ENCODE assay signal across 22 cellular contexts in the genomic region with DNA sequence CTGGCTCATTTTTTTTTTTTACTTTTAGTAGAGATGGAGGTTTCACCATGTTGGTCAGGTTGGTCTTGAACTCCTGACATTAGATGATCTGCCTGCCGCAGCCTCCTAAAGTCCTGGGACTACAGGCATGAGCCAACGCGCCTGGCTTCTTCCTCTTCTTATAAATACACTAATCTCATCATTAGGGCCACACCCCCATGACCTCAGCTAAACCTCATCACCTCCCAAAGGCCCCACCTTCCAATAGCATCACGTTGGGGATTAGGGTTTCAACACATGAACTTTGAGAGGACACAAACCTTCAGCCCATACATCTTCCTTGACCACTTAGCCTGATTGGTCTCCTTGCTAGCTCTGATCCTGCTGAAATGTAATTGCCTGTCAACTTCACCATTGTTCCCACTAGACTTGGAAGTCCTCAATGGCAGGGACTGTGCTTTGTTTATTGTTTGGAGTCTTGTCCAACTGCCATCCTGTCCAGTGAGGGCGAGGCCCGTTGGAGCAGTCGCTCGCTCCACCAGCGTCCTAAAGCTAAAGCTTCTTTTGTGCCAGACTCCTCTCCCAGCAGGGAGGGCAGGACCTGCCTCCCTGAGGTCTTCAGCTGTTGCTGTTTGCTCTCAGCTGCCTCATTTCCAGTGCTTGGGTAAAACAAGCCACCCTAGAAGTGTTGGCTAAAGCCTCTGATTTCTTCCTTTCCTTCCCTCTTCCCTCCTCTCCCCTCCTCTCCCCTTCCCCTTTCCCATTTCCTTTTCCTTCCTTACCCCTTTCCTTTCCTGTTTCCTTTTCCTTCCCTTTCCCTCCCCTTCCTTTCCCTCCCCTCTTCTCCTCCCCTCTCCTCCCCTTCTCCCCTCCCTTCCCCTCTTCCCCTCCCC.
A peak's percentile ranks its signal among the peaks of the same experiment; 100 is the strongest.
DNase-seq lines count a peak whose midpoint lies in the region; TF ChIP-seq lines count a peak whose summit lies in the region.
"Had no signal": no experiment of that assay in that cellular context is flagged by ENCODE, and none has a peak within 500 bp of the region (broad histone marks: within the 10 kb centered on the region; RNA-seq: fewer than 3 reads in every experiment).

No MANE protein-coding gene starts in this region.

- DNase-seq in anterior cingulate cortex (lab: John Stamatoyannopoulos, UW) (peak in 50 of 58 donors; percentile 4 to 89 (median 62)), hippocampal formation (lab: John Stamatoyannopoulos, UW) (peak; percentile 71 to 76), occipital lobe (lab: John Stamatoyannopoulos, UW) (peak; percentile 77), GF-D8 (lab: John Stamatoyannopoulos, UW) (no peak), SK-N-DZ (ENCODE audit: low spot score) (no peak), dedifferentiated amniotic fluid mesenchymal stem cell (ENCODE audit: extremely low spot score) (no peak), DMS79 (lab: John Stamatoyannopoulos, UW) (no peak)
- DNase-seq: activated CD4-positive, alpha-beta T cell treated with anti-CD3 and anti-CD28 coated beads for 1 hour; activated CD8-positive, alpha-beta T cell treated with anti-CD3 and anti-CD28 coated beads, Interleukin-2, amount 10 ng/mL, durations not matched to agents 7 days and 5 days; activated T-cell treated with anti-CD3 and anti-CD28 coated beads for 4 hours; AML-193; CD8-positive, alpha-beta T cell; NCI-H1105; NCI-H187 treated with DMSO at 0.1 percent for 48 hours; NCI-H526; psoas muscle; SK-N-SH; T-helper 17 cell; tibial artery had no signal

- H3K9me3 ChIP-seq in HEK293 (ENCODE audit: control insufficient read depth, insufficient read depth, low read depth, low read length), result no peaks in the 10 kb centered on the region
- H3K9me3 ChIP-seq: psoas muscle, SK-N-SH, tibial artery had no signal

- no peaks in the 10 kb centered on the region for H3K36me3 ChIP-seq in HEK293 (ENCODE audit: control insufficient read depth in 2 of 2, insufficient read depth in 1 of 2, low read length in 2 of 2)
- H3K36me3 ChIP-seq: tibial artery had no signal

- H3K4me1 ChIP-seq in HEK293 (ENCODE audit: control insufficient read depth, insufficient read depth, low read length), result no peaks in the 10 kb centered on the region
- H3K4me1 ChIP-seq: A549, psoas muscle, tibial artery had no signal

- no peak overlapping the region for H3K27ac ChIP-seq in HEK293 (ENCODE audit: extremely low read depth, low read depth, low read length)
- H3K27ac ChIP-seq: A549, psoas muscle, RWPE1, tibial artery had no signal

- POLR2A ChIA-PET in HEK293 (lab: Yijun Ruan, JAX), result no interaction called here

- no peak for TF ChIP-seq CTCF in HEK293 (tag by site-specific recombination; IDR thresholded peaks at IDR 0.05)

- CTCF ChIA-PET in HEK293 (lab: Yijun Ruan, JAX), result interaction anchor here (0.8 to 1.0 kb wide), 2 partner anchors 16 to 22 kb away, joined by 3 read pairs; no protein-coding TSS in a partner anchor

- no peak overlapping the region for H3K4me3 ChIP-seq in HEK293 (ENCODE audit: low read depth, low read length)
- H3K4me3 ChIP-seq: A549, psoas muscle, tibial artery had no signal

TF ChIP-seq in HEK293, 187 proteins besides CTCF, POLR2A, EP300 and RAD21 (continues in another document):
- TF ChIP-seq ZNF530 (tag by site-specific recombination; IDR thresholded peaks at IDR 0.05; ENCODE audit: low read depth) (no peak), PRDM1 (tag by site-specific recombination; IDR thresholded peaks at IDR 0.05) (0 out of 2 replicates have a peak, but pooled peaks have one; percentile 8), KLF9 (tag by site-specific recombination; IDR thresholded peaks at IDR 0.05; ENCODE audit: low read depth) (no peak), ZNF391 (tag by site-specific recombination; IDR thresholded peaks at IDR 0.05; ENCODE audit: borderline replicate concordance, low read depth) (no peak), KLF1 (tag by site-specific recombination; IDR thresholded peaks at IDR 0.05) (peak; percentile 50), ZNF558 (tag by site-specific recombination; IDR thresholded peaks at IDR 0.05) (no peak), ZNF146 (tag by site-specific recombination; IDR thresholded peaks at IDR 0.05) (no peak), SCRT1 (tag by site-specific recombination; IDR thresholded peaks at IDR 0.05; ENCODE audit: borderline replicate concordance) (no peak)
- TF ChIP-seq, protein P1, sequence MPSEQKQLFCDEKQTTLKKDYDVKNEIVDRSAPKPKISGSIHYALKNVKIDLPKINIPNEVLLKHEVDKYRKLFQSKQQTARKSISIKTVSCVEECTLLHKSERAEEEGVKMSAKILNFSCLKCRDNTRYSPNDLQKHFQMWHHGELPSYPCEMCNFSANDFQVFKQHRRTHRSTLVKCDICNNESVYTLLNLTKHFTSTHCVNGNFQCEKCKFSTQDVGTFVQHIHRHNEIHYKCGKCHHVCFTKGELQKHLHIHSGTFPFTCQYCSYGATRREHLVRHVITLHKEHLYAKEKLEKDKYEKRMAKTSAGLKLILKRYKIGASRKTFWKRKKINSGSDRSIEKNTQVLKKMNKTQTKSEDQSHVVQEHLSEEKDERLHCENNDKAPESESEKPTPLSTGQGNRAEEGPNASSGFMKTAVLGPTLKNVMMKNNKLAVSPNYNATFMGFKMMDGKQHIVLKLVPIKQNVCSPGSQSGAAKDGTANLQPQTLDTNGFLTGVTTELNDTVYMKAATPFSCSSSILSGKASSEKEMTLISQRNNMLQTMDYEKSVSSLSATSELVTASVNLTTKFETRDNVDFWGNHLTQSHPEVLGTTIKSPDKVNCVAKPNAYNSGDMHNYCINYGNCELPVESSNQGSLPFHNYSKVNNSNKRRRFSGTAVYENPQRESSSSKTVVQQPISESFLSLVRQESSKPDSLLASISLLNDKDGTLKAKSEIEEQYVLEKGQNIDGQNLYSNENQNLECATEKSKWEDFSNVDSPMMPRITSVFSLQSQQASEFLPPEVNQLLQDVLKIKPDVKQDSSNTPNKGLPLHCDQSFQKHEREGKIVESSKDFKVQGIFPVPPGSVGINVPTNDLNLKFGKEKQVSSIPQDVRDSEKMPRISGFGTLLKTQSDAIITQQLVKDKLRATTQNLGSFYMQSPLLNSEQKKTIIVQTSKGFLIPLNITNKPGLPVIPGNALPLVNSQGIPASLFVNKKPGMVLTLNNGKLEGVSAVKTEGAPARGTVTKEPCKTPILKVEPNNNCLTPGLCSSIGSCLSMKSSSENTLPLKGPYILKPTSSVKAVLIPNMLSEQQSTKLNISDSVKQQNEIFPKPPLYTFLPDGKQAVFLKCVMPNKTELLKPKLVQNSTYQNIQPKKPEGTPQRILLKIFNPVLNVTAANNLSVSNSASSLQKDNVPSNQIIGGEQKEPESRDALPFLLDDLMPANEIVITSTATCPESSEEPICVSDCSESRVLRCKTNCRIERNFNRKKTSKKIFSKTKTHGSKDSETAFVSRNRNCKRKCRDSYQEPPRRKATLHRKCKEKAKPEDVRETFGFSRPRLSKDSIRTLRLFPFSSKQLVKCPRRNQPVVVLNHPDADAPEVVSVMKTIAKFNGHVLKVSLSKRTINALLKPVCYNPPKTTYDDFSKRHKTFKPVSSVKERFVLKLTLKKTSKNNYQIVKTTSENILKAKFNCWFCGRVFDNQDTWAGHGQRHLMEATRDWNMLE (tag by site-specific recombination; conservative IDR thresholded peaks at IDR 0.05; ENCODE audit: low read depth), result no peak
- TF ChIP-seq, protein P2, sequence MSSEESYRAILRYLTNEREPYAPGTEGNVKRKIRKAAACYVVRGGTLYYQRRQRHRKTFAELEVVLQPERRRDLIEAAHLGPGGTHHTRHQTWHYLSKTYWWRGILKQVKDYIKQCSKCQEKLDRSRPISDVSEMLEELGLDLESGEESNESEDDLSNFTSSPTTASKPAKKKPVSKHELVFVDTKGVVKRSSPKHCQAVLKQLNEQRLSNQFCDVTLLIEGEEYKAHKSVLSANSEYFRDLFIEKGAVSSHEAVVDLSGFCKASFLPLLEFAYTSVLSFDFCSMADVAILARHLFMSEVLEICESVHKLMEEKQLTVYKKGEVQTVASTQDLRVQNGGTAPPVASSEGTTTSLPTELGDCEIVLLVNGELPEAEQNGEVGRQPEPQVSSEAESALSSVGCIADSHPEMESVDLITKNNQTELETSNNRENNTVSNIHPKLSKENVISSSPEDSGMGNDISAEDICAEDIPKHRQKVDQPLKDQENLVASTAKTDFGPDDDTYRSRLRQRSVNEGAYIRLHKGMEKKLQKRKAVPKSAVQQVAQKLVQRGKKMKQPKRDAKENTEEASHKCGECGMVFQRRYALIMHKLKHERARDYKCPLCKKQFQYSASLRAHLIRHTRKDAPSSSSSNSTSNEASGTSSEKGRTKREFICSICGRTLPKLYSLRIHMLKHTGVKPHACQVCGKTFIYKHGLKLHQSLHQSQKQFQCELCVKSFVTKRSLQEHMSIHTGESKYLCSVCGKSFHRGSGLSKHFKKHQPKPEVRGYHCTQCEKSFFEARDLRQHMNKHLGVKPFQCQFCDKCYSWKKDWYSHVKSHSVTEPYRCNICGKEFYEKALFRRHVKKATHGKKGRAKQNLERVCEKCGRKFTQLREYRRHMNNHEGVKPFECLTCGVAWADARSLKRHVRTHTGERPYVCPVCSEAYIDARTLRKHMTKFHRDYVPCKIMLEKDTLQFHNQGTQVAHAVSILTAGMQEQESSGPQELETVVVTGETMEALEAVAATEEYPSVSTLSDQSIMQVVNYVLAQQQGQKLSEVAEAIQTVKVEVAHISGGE (tag by site-specific recombination; conservative IDR thresholded peaks at IDR 0.05; ENCODE audit: low read depth), result no peak
- TF ChIP-seq, protein P3, sequence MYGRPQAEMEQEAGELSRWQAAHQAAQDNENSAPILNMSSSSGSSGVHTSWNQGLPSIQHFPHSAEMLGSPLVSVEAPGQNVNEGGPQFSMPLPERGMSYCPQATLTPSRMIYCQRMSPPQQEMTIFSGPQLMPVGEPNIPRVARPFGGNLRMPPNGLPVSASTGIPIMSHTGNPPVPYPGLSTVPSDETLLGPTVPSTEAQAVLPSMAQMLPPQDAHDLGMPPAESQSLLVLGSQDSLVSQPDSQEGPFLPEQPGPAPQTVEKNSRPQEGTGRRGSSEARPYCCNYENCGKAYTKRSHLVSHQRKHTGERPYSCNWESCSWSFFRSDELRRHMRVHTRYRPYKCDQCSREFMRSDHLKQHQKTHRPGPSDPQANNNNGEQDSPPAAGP (tag by site-specific recombination; IDR thresholded peaks at IDR 0.05), result peak; percentile 41
- TF ChIP-seq, protein P4, sequence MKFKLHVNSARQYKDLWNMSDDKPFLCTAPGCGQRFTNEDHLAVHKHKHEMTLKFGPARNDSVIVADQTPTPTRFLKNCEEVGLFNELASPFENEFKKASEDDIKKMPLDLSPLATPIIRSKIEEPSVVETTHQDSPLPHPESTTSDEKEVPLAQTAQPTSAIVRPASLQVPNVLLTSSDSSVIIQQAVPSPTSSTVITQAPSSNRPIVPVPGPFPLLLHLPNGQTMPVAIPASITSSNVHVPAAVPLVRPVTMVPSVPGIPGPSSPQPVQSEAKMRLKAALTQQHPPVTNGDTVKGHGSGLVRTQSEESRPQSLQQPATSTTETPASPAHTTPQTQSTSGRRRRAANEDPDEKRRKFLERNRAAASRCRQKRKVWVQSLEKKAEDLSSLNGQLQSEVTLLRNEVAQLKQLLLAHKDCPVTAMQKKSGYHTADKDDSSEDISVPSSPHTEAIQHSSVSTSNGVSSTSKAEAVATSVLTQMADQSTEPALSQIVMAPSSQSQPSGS (tag by site-specific recombination; IDR thresholded peaks at IDR 0.05; ENCODE audit: low read depth), result no peak

Comparison
In these comparisons a context has a peak if more than half of its experiments do, and no peak if none do; other contexts are left out.
1. DNase-seq: peak in anterior cingulate cortex (50 of 58), hippocampal formation (2 of 2) and occipital lobe (single experiment); none in GF-D8 (single experiment), SK-N-DZ (single experiment), dedifferentiated amniotic fluid mesenchymal stem cell (single experiment) and DMS79 (single experiment).